ENCODE assay signal across 13 cellular contexts in genomic region chr10:13769926-13770325, GRCh38.
DNase-seq lines count a peak whose midpoint lies in the region; ATAC-seq and TF ChIP-seq lines count a peak whose summit lies in the region.
"Had no signal": no experiment of that assay in that cellular context is flagged by ENCODE, and none has a peak within 500 bp of the region (broad histone marks: within the 10 kb centered on the region; RNA-seq: fewer than 3 reads in every experiment).

No MANE protein-coding gene starts in this region.

- no peaks in the 10 kb centered on the region for H3K36me3 Mint-ChIP-seq in natural killer cell
- H3K36me3 Mint-ChIP-seq: immature natural killer cell, naive B cell had no signal

- H3K9me2 ChIP-seq in GM23248 (ENCODE audit: insufficient read depth): no peaks in the 10 kb centered on the region

- H3K4me2 ChIP-seq in GM23248 (ENCODE audit: unreplicated experiment): no peak overlapping the region
- H3K4me2 ChIP-seq in fibroblast of lung (ENCODE audit: extremely low read depth, insufficient read depth, low read length): no peak overlapping the region

- H3K9me3 Mint-ChIP-seq in natural killer cell: no peaks in the 10 kb centered on the region
- H3K9me3 Mint-ChIP-seq: immature natural killer cell, naive B cell had no signal

- H3K27me3 ChIP-seq in GM23248 (replicated peaks; ENCODE audit: insufficient read depth) (no peaks in the 10 kb centered on the region), fibroblast of lung (ENCODE audit: control insufficient read depth, insufficient read depth, low read length) (no peaks in the 10 kb centered on the region)

- intact Hi-C loops in natural killer cell (cut with micrococcal nuclease): no loop called here

- H4K20me1 ChIP-seq in GM23248 (ENCODE audit: insufficient read depth): no peaks in the 10 kb centered on the region
- no peaks in the 10 kb centered on the region for H4K20me1 ChIP-seq in fibroblast of lung (ENCODE audit: control insufficient read depth, extremely low read depth, insufficient read depth, low read length)

- no peaks in the 10 kb centered on the region for H3K4me1 Mint-ChIP-seq in natural killer cell
- H3K4me1 Mint-ChIP-seq: immature natural killer cell, naive B cell had no signal

- H3K4me3 Mint-ChIP-seq in natural killer cell: no peak overlapping the region
- H3K4me3 Mint-ChIP-seq: immature natural killer cell had no signal

- peaks cover 2% of the 10 kb centered on the region for H3F3A ChIP-seq in GM23248 (ENCODE audit: insufficient read depth)

- H3K27me3 Mint-ChIP-seq in natural killer cell (ENCODE audit: low read depth in 2 of 2): peaks cover 19 to 22% of the 10 kb centered on the region in 2 donors

- no peak overlapping the region for H2AFZ ChIP-seq in GM23248
- H2AFZ ChIP-seq in fibroblast of lung (ENCODE audit: low read length): no peak overlapping the region

- peak; percentile 89 for DNase-seq in COLO829 (ENCODE audit: low spot score)
- peak; percentile 58 for DNase-seq in GM23248
- DNase-seq in NOMO-1 (lab: John Stamatoyannopoulos, UW; ENCODE audit: unreplicated experiment in 2 of 2): peak; percentile 84 to 93
- peak; percentile 67 to 87 for DNase-seq in fibroblast of lung (ENCODE audit: low read depth in 2 of 2)
- no peak for DNase-seq in COLO668 (lab: John Stamatoyannopoulos, UW; ENCODE audit: unreplicated experiment)
- DNase-seq in natural killer cell: no peak
- DNase-seq in C1 segment of cervical spinal cord (lab: John Stamatoyannopoulos, UW): no peak
- DNase-seq in NCI-H2107 treated with DMSO at 0.1 percent for 48 hours (lab: John Stamatoyannopoulos, UW; ENCODE audit: unreplicated experiment): no peak
- DNase-seq: immature natural killer cell; naive B cell; NCI-H446 treated with DMSO at 0.1 percent for 48 hours; stimulated activated CD8-positive, alpha-beta memory T cell treated with anti-CD3 and anti-CD28 coated beads, Interleukin-4, amount 100 ng/mL, for 48 hours had no signal

- no peak overlapping the region for H3K4me3 ChIP-seq in GM23248
- H3K4me3 ChIP-seq in fibroblast of lung (replicated peaks in 1 of 4; ENCODE audit: control extremely low read depth in 1 of 4, insufficient read depth in 1 of 4, low read depth in 3 of 4, low read length in 4 of 4): no peak overlapping the region
- H3K4me3 ChIP-seq: skin epidermis had no signal

- 66 to 67% methylated on average over 8 of the region's 8 CpGs for WGBS in GM23248 (ENCODE audit: low coverage in 1 of 2, low lambda C conversion rate in 2 of 2, missing lambda C conversion rate in 2 of 2), 2 experiments

- TF ChIP-seq CTCF in fibroblast of lung (conservative IDR thresholded peaks at IDR 0.05 in 1 of 2, IDR thresholded peaks at IDR 0.05 in 1 of 2; ENCODE audit: low read depth in 1 of 2, low read length in 2 of 2): no peak
- TF ChIP-seq CTCF in natural killer cell (IDR thresholded peaks at IDR 0.05): no peak

- H3K4me1 ChIP-seq in GM23248 (ENCODE audit: insufficient read depth): peaks cover 8% of the 10 kb centered on the region; the same call in 1 of the 2 replicates
- peaks cover 10% of the 10 kb centered on the region for H3K4me1 ChIP-seq in fibroblast of lung (ENCODE audit: control insufficient read depth, extremely low read depth, insufficient read depth, low read length)

- no peak for ATAC-seq in natural killer cell

- in situ Hi-C loops in GM23248 (cut with MboI): loop anchor here (10.0 kb wide), 1 partner anchor 395 kb away; no protein-coding TSS in a partner anchor

- H3K27ac Mint-ChIP-seq in natural killer cell: no peak overlapping the region
- H3K27ac Mint-ChIP-seq: immature natural killer cell, naive B cell had no signal

- H3K9ac ChIP-seq in GM23248: no peak overlapping the region
- no peak overlapping the region for H3K9ac ChIP-seq in fibroblast of lung (ENCODE audit: insufficient read depth, low read length)

- H3K9me3 ChIP-seq in GM23248 (ENCODE audit: low read depth) (no peaks in the 10 kb centered on the region), fibroblast of lung (ENCODE audit: control insufficient read depth, insufficient read depth, low read depth, low read length) (no peaks in the 10 kb centered on the region)

- H3K36me3 ChIP-seq in GM23248 (ENCODE audit: low read depth) (no peaks in the 10 kb centered on the region), fibroblast of lung (ENCODE audit: control insufficient read depth, insufficient read depth, low read length) (no peaks in the 10 kb centered on the region)

- peaks cover 25% of the 10 kb centered on the region; the same call in 1 of the 2 replicates for H3K79me2 ChIP-seq in GM23248 (ENCODE audit: insufficient read depth)
- H3K79me2 ChIP-seq in fibroblast of lung (ENCODE audit: control insufficient read depth, insufficient read depth, low read length): no peaks in the 10 kb centered on the region

- H3K27ac ChIP-seq in GM23248 (peak overlapping the region; percentile 23), fibroblast of lung (ENCODE audit: insufficient read depth, low read length) (no peak overlapping the region)

Comparison
In these comparisons a context has a peak if more than half of its experiments do, and no peak if none do; other contexts are left out.
1. DNase-seq: peak in COLO829 (single experiment), GM23248 (single experiment), NOMO-1 (2 of 2) and fibroblast of lung (2 of 2); none in COLO668 (single experiment), natural killer cell (single experiment), C1 segment of cervical spinal cord (0 of 14) and NCI-H2107 treated with DMSO at 0.1 percent for 48 hours (single experiment).